Comparison of ENCODE assay signal across 9 cellular contexts in the genomic region with DNA sequence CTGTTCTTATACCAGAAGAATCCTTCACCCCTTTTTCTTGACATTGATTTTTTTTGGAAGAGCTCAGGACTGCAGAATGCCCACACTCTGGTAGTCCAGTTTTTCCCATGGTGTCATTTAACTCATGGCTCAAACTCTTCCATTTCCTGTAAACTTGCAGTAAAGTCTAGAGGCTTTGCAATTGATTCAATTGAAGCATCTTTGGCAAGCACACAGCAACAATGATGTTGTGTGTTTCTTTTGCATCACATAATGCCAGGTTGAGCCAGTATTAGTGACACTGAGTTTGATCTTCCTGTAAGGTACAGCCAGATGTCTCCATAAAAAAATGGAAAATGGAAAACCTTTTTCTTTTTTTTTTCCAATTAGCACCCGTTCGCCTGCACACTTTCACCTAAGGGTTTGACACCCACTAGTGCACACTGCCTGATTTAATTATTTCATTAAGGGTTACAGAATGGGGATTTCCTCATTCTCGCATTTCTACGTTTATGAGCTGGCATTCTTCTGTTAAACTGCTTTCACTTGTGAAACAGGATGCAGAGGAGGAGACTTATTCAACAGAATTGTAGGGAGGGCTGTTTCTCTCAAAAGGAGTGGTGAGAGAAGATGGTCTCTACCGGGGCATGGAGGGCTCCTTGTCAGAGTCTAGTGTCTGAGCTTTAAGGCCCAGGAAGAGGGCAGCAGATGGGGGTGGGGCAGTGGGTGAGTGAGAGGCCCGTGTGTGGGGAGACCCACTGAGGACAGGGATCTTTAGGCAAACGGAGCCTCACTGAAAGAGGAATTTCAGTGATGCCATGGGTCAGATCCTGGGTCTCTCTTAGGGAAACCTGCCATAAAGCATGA. TPM values are rescaled to one million over a fixed set of nuclear protein-coding genes. Genes with fewer than 3 reads are reported as not detected.
A peak's percentile ranks its signal among the peaks of the same experiment; 100 is the strongest.
DNase-seq lines count a peak whose midpoint lies in the region; ATAC-seq, FAIRE-seq and TF ChIP-seq lines count a peak whose summit lies in the region.
"Had no signal": no experiment of that assay in that cellular context is flagged by ENCODE, and none has a peak within 500 bp of the region (broad histone marks: within the 10 kb centered on the region; RNA-seq: fewer than 3 reads in every experiment).

No MANE protein-coding gene starts in this region.

- peaks cover 61 to 69% of the 10 kb centered on the region in 2 donors for H3K27me3 Mint-ChIP-seq in effector memory CD8-positive, alpha-beta T cell
- H3K27me3 Mint-ChIP-seq in progenitor cell of endocrine pancreas: peaks cover 50% of the 10 kb centered on the region

- no peaks in the 10 kb centered on the region for H3K9me3 Mint-ChIP-seq in effector memory CD8-positive, alpha-beta T cell
- H3K9me3 Mint-ChIP-seq in progenitor cell of endocrine pancreas (ENCODE audit: low read depth): no peaks in the 10 kb centered on the region

- H3K4me2 ChIP-seq in smooth muscle cell: peak overlapping the region; percentile 91

- no peaks in the 10 kb centered on the region for H3K27me3 ChIP-seq in smooth muscle cell (ENCODE audit: low read depth)
- H3K27me3 ChIP-seq in H7 (ENCODE audit: control insufficient read depth, insufficient read depth, low read length): peaks cover 4% of the 10 kb centered on the region

- DNase-seq in NOMO-1 (lab: John Stamatoyannopoulos, UW; ENCODE audit: unreplicated experiment in 2 of 2): peak; percentile 30 to 80
- no peak for DNase-seq in effector memory CD8-positive, alpha-beta T cell
- no peak for DNase-seq in smooth muscle cell (lab: John Stamatoyannopoulos, UW; ENCODE audit: unreplicated experiment)
- no peak for DNase-seq in HTR-8/SVneo (ENCODE audit: insufficient read length, low spot score)
- no peak for DNase-seq in H7
- no peak for DNase-seq in progenitor cell of endocrine pancreas (ENCODE audit: low spot score, unreplicated experiment)
- DNase-seq: effector CD4-positive, alpha-beta T cell had no signal

- H3K4me3 Mint-ChIP-seq in effector memory CD8-positive, alpha-beta T cell: no peak overlapping the region
- H3K4me3 Mint-ChIP-seq in progenitor cell of endocrine pancreas (ENCODE audit: low read depth): no peak overlapping the region

- WGBS in smooth muscle cell (ENCODE audit: low lambda C conversion rate): 33% methylated on average over 7 of the region's 7 CpGs

- no peaks in the 10 kb centered on the region for H3K9me3 ChIP-seq in smooth muscle cell (replicated peaks; ENCODE audit: low read depth)

- H3K9ac ChIP-seq in smooth muscle cell (ENCODE audit: low read depth): no peak overlapping the region

- H3K27ac Mint-ChIP-seq in effector memory CD8-positive, alpha-beta T cell: no peak overlapping the region
- H3K27ac Mint-ChIP-seq in progenitor cell of endocrine pancreas: no peak overlapping the region

- no peak for TF ChIP-seq CTCF in smooth muscle cell (IDR thresholded peaks at IDR 0.05; ENCODE audit: borderline replicate concordance, insufficient read depth, poor library complexity, severe bottlenecking)
- TF ChIP-seq CTCF in progenitor cell of endocrine pancreas (IDR thresholded peaks at IDR 0.05; ENCODE audit: unreplicated experiment): no peak

- no peaks in the 10 kb centered on the region for H3K36me3 Mint-ChIP-seq in effector memory CD8-positive, alpha-beta T cell (ENCODE audit: insufficient read depth)
- H3K36me3 Mint-ChIP-seq in progenitor cell of endocrine pancreas (ENCODE audit: insufficient read depth): no peaks in the 10 kb centered on the region

- H3K36me3 ChIP-seq in smooth muscle cell (ENCODE audit: low read depth) (no peaks in the 10 kb centered on the region), H7 (replicated peaks; ENCODE audit: control insufficient read depth, insufficient read depth, low read length) (no peaks in the 10 kb centered on the region)

- no peak for FAIRE-seq in HTR-8/SVneo (lab: Jason Lieb, UNC)

- peak overlapping the region; percentile 9 for H2AFZ ChIP-seq in smooth muscle cell (ENCODE audit: low read depth)

- H3K4me1 ChIP-seq in smooth muscle cell (ENCODE audit: low read depth): peaks cover 38% of the 10 kb centered on the region

- peak overlapping the region; percentile 71 for H3K27ac ChIP-seq in smooth muscle cell (ENCODE audit: low read depth)

- H3K4me3 ChIP-seq in smooth muscle cell (peak overlapping the region; percentile 20), H7 (ENCODE audit: insufficient read depth, low read depth, low read length) (no peak overlapping the region)

- H3F3A ChIP-seq in smooth muscle cell (ENCODE audit: low read depth): peaks cover 5% of the 10 kb centered on the region

- H3K79me2 ChIP-seq in smooth muscle cell (ENCODE audit: low read depth): peaks cover 37% of the 10 kb centered on the region

- peaks cover 0 to 7% of the 10 kb centered on the region in 2 donors for H3K4me1 Mint-ChIP-seq in effector memory CD8-positive, alpha-beta T cell (ENCODE audit: low read depth in 2 of 2)
- H3K4me1 Mint-ChIP-seq in progenitor cell of endocrine pancreas (ENCODE audit: low read depth): peaks cover 6% of the 10 kb centered on the region

- peak; percentile 58 for ATAC-seq in GM18858 (IDR thresholded peaks at IDR 0.05; ENCODE audit: unreplicated experiment)
- peak; percentile 31 for ATAC-seq in effector memory CD8-positive, alpha-beta T cell (replicated peaks)
- no peak for ATAC-seq in GM21447 (IDR thresholded peaks at IDR 0.05; ENCODE audit: unreplicated experiment)

- peaks cover 25% of the 10 kb centered on the region for H4K20me1 ChIP-seq in smooth muscle cell (ENCODE audit: low read depth)

RNA-seq across cellular contexts. Expression of gene S1PR3, which starts 2.2 kb away (rescaled TPM):
- total RNA-seq in smooth muscle cell: 245 and 246 TPM in 2 replicates
- polyA plus RNA-seq in smooth muscle cell: 123 and 184 TPM in 2 replicates
- 9.3 and 25.0 TPM in 2 replicates for total RNA-seq in H7 (2014; rRNA removed; shearing (Covaris generic))
- 1.6 and 1.7 TPM in 2 replicates for total RNA-seq in progenitor cell of endocrine pancreas

Comparison
In these comparisons a context has a peak if more than half of its experiments do, and no peak if none do; other contexts are left out.
1. DNase-seq: peak in NOMO-1 (2 of 2); none in effector memory CD8-positive, alpha-beta T cell (0 of 3), smooth muscle cell (single experiment), HTR-8/SVneo (single experiment), H7 (single experiment) and progenitor cell of endocrine pancreas (single experiment).